In the genomic region with DNA sequence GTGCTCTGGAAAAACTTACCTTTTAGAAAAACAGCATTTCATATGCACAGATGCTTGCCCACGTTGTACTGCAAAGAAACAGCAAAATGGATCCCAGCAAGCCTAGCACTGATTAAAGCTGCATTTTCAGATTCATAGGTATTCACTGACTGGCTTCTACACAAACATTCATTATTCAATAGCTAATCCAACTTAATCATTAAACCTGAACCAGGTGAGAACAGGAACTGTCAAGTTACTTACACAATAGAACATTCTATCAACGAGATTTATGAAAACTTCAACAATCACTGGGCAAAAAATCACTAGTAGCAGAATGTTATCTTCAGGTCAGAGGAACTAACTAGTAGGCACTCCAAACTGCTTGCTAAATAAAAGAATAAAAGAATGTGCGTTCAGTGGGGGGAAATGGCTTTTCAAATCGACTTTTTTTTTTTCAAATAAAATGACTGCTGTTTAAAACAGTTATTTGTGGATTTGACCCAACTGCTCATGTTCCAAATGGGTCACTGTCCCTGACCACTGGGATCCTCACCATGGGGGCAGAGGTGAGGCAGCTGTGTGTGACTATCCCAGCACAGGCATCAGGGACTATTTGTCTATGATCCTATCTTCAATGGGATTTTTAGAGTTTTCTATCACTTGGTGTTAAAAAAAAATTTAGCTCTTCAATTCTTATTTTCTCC, we compare ENCODE assay signal across 27 cellular contexts. TPM values are rescaled to one million over a fixed set of nuclear protein-coding genes. Genes with fewer than 3 reads are reported as not detected.
DNase-seq lines count a peak whose midpoint lies in the region; ATAC-seq, FAIRE-seq and TF ChIP-seq lines count a peak whose summit lies in the region.
"Had no signal": no experiment of that assay in that cellular context is flagged by ENCODE, and none has a peak within 500 bp of the region (broad histone marks: within the 10 kb centered on the region; RNA-seq: fewer than 3 reads in every experiment).

No MANE protein-coding gene starts in this region.

- CTCF ChIA-PET in mammary epithelial cell (lab: Charles Lee; ENCODE audit: low non-redundant PET) = interaction anchor here (0.7 kb wide), 1 partner anchor 81 kb away, joined by 4 read pairs; no protein-coding TSS in a partner anchor

- peak; percentile 62 for DNase-seq in kidney tubule cell (ENCODE audit: low spot score)
- DNase-seq in memory B cell (ENCODE audit: low spot score in 2 of 2) = no peak
- peak; percentile 51 for DNase-seq in small intestine
- DNase-seq in mucosa of gallbladder (ENCODE audit: low spot score) = no peak
- DNase-seq in islet precursor cell = no peak
- DNase-seq in mammary epithelial cell = no peak
- DNase-seq in GOT3 (lab: John Stamatoyannopoulos, UW) = no peak
- DNase-seq: Caco-2; CD8-positive, alpha-beta T cell; DMS79 treated with DMSO at 0.1 percent for 48 hours; Kasumi-1; NCI-H1092 treated with DMSO at 0.1 percent for 48 hours; NCI-H1436; NCI-H2029; NCI-H446 treated with DMSO at 0.1 percent for 48 hours; NCI-H526; NCI-H82; NK-92 treated with Interleukin-12 subunit alpha and Interleukin-12 subunit beta, amount 100 ng/mL, for 24 hours; PC-3; SJCRH30 had no signal

- peaks cover 10% of the 10 kb centered on the region for H3K4me1 Mint-ChIP-seq in memory B cell

- TF ChIP-seq RAD21 in Ishikawa (IDR thresholded peaks at IDR 0.05; ENCODE audit: low read depth) = no peak

- no peaks in the 10 kb centered on the region for H4K20me1 ChIP-seq in mammary epithelial cell (ENCODE audit: insufficient read depth, low read length)

- H3K4me1 ChIP-seq in small intestine (ENCODE audit: control insufficient read depth in 2 of 2, insufficient read depth in 1 of 2, low read depth in 1 of 2, low read length in 1 of 2) (peaks cover 0 to 2% of the 10 kb centered on the region in 2 donors), mammary epithelial cell (ENCODE audit: insufficient read depth, low read length) (no peaks in the 10 kb centered on the region)
- H3K4me1 ChIP-seq: SJCRH30 had no signal

- WGBS in small intestine, 3 donors = 17 to 64% (median 34%) methylated on average over 4 of the region's 4 CpGs
- 81% methylated on average over 4 of the region's 4 CpGs for WGBS in mammary epithelial cell (ENCODE audit: low coverage, missing lambda C conversion rate)

- H3K9ac ChIP-seq in mammary epithelial cell (ENCODE audit: insufficient read depth, low read length) = no peak overlapping the region

- peaks cover 14% of the 10 kb centered on the region for H3K79me2 ChIP-seq in mammary epithelial cell (ENCODE audit: insufficient read depth, low read length)

- H3K27me3 Mint-ChIP-seq in memory B cell = no peaks in the 10 kb centered on the region
- H3K27me3 Mint-ChIP-seq: B cell had no signal

- TF ChIP-seq CTCF in mammary epithelial cell (conservative IDR thresholded peaks at IDR 0.05 in 1 of 2, IDR thresholded peaks at IDR 0.05 in 1 of 2; ENCODE audit: extremely low read depth in 1 of 2, insufficient read depth in 1 of 2, low read depth in 1 of 2, low read length in 2 of 2) = no peak

- dilution Hi-C loops in mammary epithelial cell (cut with HindIII; ENCODE audit: low sequenced_read_pairs) = no loop called here

- no peaks in the 10 kb centered on the region for H3K9me3 Mint-ChIP-seq in memory B cell
- H3K9me3 Mint-ChIP-seq: CD8-positive, alpha-beta T cell had no signal

- H3K9me3 ChIP-seq in small intestine (ENCODE audit: control insufficient read depth, low read depth) = no peaks in the 10 kb centered on the region
- H3K9me3 ChIP-seq in mammary epithelial cell (replicated peaks; ENCODE audit: insufficient read depth, low read length) = no peaks in the 10 kb centered on the region
- H3K9me3 ChIP-seq: Caco-2, SJCRH30 had no signal

- no peak overlapping the region for H3K27ac ChIP-seq in small intestine (ENCODE audit: low read depth in 1 of 2, low read length in 1 of 2)
- H3K27ac ChIP-seq in mammary epithelial cell (ENCODE audit: insufficient read depth, low read depth, low read length) = no peak overlapping the region
- H3K27ac ChIP-seq: C4-2B, HL-60, SJCRH30 had no signal

- in situ Hi-C loops in mammary epithelial cell (cut with MboI; ENCODE audit: low sequenced_read_pairs in 2 of 2) = loop anchor here in 1 of 2 donors (25.0 kb wide), 2 partner anchors 363 to 488 kb away; partner anchors contain the start of gene MSX1

- H3K4me2 ChIP-seq in mammary epithelial cell (ENCODE audit: insufficient read depth, low read depth, low read length) = no peak overlapping the region

- FAIRE-seq in small intestine (lab: Jason Lieb, UNC) = no peak
- FAIRE-seq: GM12892, K562 had no signal

- no TSS peak for BruUV-seq in mammary epithelial cell (replicated peaks; lab: Mats Ljungman, UMichigan)

- peaks cover 4% of the 10 kb centered on the region for H3K36me3 Mint-ChIP-seq in memory B cell
- H3K36me3 Mint-ChIP-seq: CD8-positive, alpha-beta T cell had no signal

- no peak for ATAC-seq in memory B cell (ENCODE audit: low read depth)
- ATAC-seq: CD8-positive, alpha-beta T cell; HCT116; K562; PC-3 had no signal

- H3K27me3 ChIP-seq in small intestine (ENCODE audit: control insufficient read depth in 2 of 2, insufficient read depth in 2 of 2, low read length in 2 of 2) (no peaks in the 10 kb centered on the region), mammary epithelial cell (ENCODE audit: insufficient read depth, low read length) (no peaks in the 10 kb centered on the region)
- H3K27me3 ChIP-seq: SJCRH30 had no signal

- no peak overlapping the region for H2AFZ ChIP-seq in mammary epithelial cell (ENCODE audit: low read depth, low read length)

- H3K4me3 ChIP-seq in small intestine (ENCODE audit: low read depth in 1 of 2, low read length in 2 of 2) = no peak overlapping the region
- H3K4me3 ChIP-seq in mammary epithelial cell (replicated peaks in 1 of 3; ENCODE audit: insufficient read depth in 1 of 3, low read depth in 2 of 3, low read length in 3 of 3) = no peak overlapping the region
- H3K4me3 ChIP-seq: K562, SJCRH30 had no signal

- H3K36me3 ChIP-seq in small intestine (ENCODE audit: control insufficient read depth in 2 of 2, insufficient read depth in 2 of 2, low read length in 2 of 2) (peaks cover 0 to 1% of the 10 kb centered on the region in 2 donors), mammary epithelial cell (ENCODE audit: insufficient read depth, low read length) (no peaks in the 10 kb centered on the region)

- intact Hi-C loops in mammary epithelial cell (cut with micrococcal nuclease) = no loop called here

- peak overlapping the region; percentile 60 for H3K27ac Mint-ChIP-seq in memory B cell
- H3K27ac Mint-ChIP-seq: B cell; CD8-positive, alpha-beta T cell had no signal

- no peak overlapping the region for H3K4me3 Mint-ChIP-seq in memory B cell
- H3K4me3 Mint-ChIP-seq: B cell; CD8-positive, alpha-beta T cell had no signal

- peak; percentile 80; the same call in 1 of the 2 replicates for TF ChIP-seq EP300 in Ishikawa (IDR thresholded peaks at IDR 0.05; ENCODE audit: borderline replicate concordance)

TF ChIP-seq in Ishikawa, 13 proteins besides CTCF, POLR2A, EP300 and RAD21:
- TF ChIP-seq ZBTB7A (IDR thresholded peaks at IDR 0.05; ENCODE audit: low read depth) = no peak
- TF ChIP-seq TCF12 (IDR thresholded peaks at IDR 0.05; ENCODE audit: low read depth) = peak; percentile 76
- 0 out of 2 replicates have a peak, but pooled peaks have one; percentile 11 for TF ChIP-seq NFIC (IDR thresholded peaks at IDR 0.05)
- TF ChIP-seq YY1 (IDR thresholded peaks at IDR 0.05; ENCODE audit: low read depth) = no peak
- TF ChIP-seq FOXM1 (IDR thresholded peaks at IDR 0.05; ENCODE audit: borderline replicate concordance, low read depth) = peak; percentile 85
- TF ChIP-seq TEAD4 (IDR thresholded peaks at IDR 0.05) = 0 out of 2 replicates have a peak, but pooled peaks have one; percentile 25
TF ChIP-seq in Ishikawa: peak in this region for 4.

RNA-seq across cellular contexts. Expression of gene STX18, which starts 42.3 kb away (rescaled TPM):
- polyA plus RNA-seq in small intestine = 10 to 100 TPM; 24.2 to 55.0 (median 38.1) TPM
- total RNA-seq in mucosa of gallbladder = 32.4 TPM
- 10 to 100 TPM; 17.7 to 25.0 TPM for total RNA-seq in mammary epithelial cell
- 15.1 TPM for polyA plus RNA-seq in mammary epithelial cell
- 3.9 TPM for polyA minus RNA-seq in mammary epithelial cell

Comparison
In these comparisons a context has a peak if more than half of its experiments do, and no peak if none do; other contexts are left out.
1. DNase-seq: peak in kidney tubule cell (single experiment) and small intestine (single experiment); none in memory B cell (0 of 2), mucosa of gallbladder (single experiment), islet precursor cell (single experiment), mammary epithelial cell (single experiment) and GOT3 (single experiment).